ENCODE assay signal across 1 cellular context in genomic region chr21:43938751-43939442, GRCh38.
TF ChIP-seq lines count a peak whose summit lies in the region.

No MANE protein-coding gene starts in this region.

TF ChIP-seq in K562, 482 proteins besides CTCF, POLR2A, EP300 and RAD21 (continued from another document):
- TF ChIP-seq, protein P1, sequence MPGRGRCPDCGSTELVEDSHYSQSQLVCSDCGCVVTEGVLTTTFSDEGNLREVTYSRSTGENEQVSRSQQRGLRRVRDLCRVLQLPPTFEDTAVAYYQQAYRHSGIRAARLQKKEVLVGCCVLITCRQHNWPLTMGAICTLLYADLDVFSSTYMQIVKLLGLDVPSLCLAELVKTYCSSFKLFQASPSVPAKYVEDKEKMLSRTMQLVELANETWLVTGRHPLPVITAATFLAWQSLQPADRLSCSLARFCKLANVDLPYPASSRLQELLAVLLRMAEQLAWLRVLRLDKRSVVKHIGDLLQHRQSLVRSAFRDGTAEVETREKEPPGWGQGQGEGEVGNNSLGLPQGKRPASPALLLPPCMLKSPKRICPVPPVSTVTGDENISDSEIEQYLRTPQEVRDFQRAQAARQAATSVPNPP (IDR thresholded peaks at IDR 0.05; ENCODE audit: borderline replicate concordance, insufficient read depth, insufficient read length): no peak
- TF ChIP-seq KAT8 (IDR thresholded peaks at IDR 0.05; ENCODE audit: low read depth) (no peak), RB1 (IDR thresholded peaks at IDR 0.05; ENCODE audit: low read depth) (peak; percentile 98), ATF7 (IDR thresholded peaks at IDR 0.05) (peak; percentile 74; the same call in 1 of the 2 replicates), NFYB (IDR thresholded peaks at IDR 0.05; ENCODE audit: extremely low read depth, insufficient read length) (no peak), ZNF175 (CRISPR knock-in tag; IDR thresholded peaks at IDR 0.05; ENCODE audit: low read depth) (no peak), RFX7 (CRISPR knock-in tag; IDR thresholded peaks at IDR 0.05) (no peak), ZBED1 (IDR thresholded peaks at IDR 0.05) (peak; percentile 33; the same call in 1 of the 2 replicates), RBBP5 (IDR thresholded peaks at IDR 0.05; ENCODE audit: borderline replicate concordance, insufficient read depth, low read length, poor library complexity, severe bottlenecking) (peak; percentile 85), TCF7L2 (IDR thresholded peaks at IDR 0.05; ENCODE audit: low read depth, low read length) (peak; percentile 43; the same call in 1 of the 2 replicates), ASH1L (IDR thresholded peaks at IDR 0.05; ENCODE audit: borderline replicate concordance, low read depth, partially characterized antibody) (no peak), ZEB2 (IDR thresholded peaks at IDR 0.05) (peak; percentile 62; the same call in 1 of the 2 replicates), ZNF586 (CRISPR knock-in tag; conservative IDR thresholded peaks at IDR 0.05) (no peak), BCL6 (CRISPR knock-in tag; IDR thresholded peaks at IDR 0.05) (no peak), RBM34 (IDR thresholded peaks at IDR 0.05; ENCODE audit: borderline replicate concordance, insufficient read depth, low read length) (no peak)
- TF ChIP-seq, protein P2, sequence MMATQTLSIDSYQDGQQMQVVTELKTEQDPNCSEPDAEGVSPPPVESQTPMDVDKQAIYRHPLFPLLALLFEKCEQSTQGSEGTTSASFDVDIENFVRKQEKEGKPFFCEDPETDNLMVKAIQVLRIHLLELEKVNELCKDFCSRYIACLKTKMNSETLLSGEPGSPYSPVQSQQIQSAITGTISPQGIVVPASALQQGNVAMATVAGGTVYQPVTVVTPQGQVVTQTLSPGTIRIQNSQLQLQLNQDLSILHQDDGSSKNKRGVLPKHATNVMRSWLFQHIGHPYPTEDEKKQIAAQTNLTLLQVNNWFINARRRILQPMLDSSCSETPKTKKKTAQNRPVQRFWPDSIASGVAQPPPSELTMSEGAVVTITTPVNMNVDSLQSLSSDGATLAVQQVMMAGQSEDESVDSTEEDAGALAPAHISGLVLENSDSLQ (IDR thresholded peaks at IDR 0.05): 0 out of 2 replicates have a peak, but pooled peaks have one; percentile 5
- TF ChIP-seq, protein P3, sequence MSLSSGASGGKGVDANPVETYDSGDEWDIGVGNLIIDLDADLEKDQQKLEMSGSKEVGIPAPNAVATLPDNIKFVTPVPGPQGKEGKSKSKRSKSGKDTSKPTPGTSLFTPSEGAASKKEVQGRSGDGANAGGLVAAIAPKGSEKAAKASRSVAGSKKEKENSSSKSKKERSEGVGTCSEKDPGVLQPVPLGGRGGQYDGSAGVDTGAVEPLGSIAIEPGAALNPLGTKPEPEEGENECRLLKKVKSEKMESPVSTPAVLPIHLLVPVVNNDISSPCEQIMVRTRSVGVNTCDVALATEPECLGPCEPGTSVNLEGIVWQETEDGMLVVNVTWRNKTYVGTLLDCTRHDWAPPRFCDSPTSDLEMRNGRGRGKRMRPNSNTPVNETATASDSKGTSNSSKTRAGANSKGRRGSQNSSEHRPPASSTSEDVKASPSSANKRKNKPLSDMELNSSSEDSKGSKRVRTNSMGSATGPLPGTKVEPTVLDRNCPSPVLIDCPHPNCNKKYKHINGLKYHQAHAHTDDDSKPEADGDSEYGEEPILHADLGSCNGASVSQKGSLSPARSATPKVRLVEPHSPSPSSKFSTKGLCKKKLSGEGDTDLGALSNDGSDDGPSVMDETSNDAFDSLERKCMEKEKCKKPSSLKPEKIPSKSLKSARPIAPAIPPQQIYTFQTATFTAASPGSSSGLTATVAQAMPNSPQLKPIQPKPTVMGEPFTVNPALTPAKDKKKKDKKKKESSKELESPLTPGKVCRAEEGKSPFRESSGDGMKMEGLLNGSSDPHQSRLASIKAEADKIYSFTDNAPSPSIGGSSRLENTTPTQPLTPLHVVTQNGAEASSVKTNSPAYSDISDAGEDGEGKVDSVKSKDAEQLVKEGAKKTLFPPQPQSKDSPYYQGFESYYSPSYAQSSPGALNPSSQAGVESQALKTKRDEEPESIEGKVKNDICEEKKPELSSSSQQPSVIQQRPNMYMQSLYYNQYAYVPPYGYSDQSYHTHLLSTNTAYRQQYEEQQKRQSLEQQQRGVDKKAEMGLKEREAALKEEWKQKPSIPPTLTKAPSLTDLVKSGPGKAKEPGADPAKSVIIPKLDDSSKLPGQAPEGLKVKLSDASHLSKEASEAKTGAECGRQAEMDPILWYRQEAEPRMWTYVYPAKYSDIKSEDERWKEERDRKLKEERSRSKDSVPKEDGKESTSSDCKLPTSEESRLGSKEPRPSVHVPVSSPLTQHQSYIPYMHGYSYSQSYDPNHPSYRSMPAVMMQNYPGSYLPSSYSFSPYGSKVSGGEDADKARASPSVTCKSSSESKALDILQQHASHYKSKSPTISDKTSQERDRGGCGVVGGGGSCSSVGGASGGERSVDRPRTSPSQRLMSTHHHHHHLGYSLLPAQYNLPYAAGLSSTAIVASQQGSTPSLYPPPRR (CRISPR knock-in tag; IDR thresholded peaks at IDR 0.05; ENCODE audit: borderline replicate concordance): peak; percentile 57; the same call in 1 of the 2 replicates
